ENCODE assay signal across 16 cellular contexts in genomic region chr17:45200701-45201100, GRCh38. TPM values are rescaled to one million over a fixed set of nuclear protein-coding genes. Genes with fewer than 3 reads are reported as not detected.
DNase-seq lines count a peak whose midpoint lies in the region; ATAC-seq and TF ChIP-seq lines count a peak whose summit lies in the region.
"Had no signal": no experiment of that assay in that cellular context is flagged by ENCODE, and none has a peak within 500 bp of the region (broad histone marks: within the 10 kb centered on the region; RNA-seq: fewer than 3 reads in every experiment).

No MANE protein-coding gene starts in this region.

- H3K9me3 Mint-ChIP-seq in activated T-cell treated with anti-CD3 and anti-CD28 coated beads, Interleukin-2, amount 50 U/mL, for 72 hours: no peaks in the 10 kb centered on the region
- H3K9me3 Mint-ChIP-seq in naive thymus-derived CD4-positive, alpha-beta T cell: no peaks in the 10 kb centered on the region
- H3K9me3 Mint-ChIP-seq: activated naive CD8-positive, alpha-beta T cell treated with anti-CD3 and anti-CD28 coated beads, Interleukin-2, amount 50 U/mL, for 24 hours; HFFc6 had no signal

- no peaks in the 10 kb centered on the region for H3K36me3 Mint-ChIP-seq in activated T-cell treated with anti-CD3 and anti-CD28 coated beads, Interleukin-2, amount 50 U/mL, for 72 hours (ENCODE audit: insufficient read depth in 2 of 2)
- H3K36me3 Mint-ChIP-seq in naive thymus-derived CD4-positive, alpha-beta T cell: no peaks in the 10 kb centered on the region

- no peaks in the 10 kb centered on the region for H3K36me3 ChIP-seq in BLaER1
- H3K36me3 ChIP-seq in naive thymus-derived CD4-positive, alpha-beta T cell (ENCODE audit: control insufficient read depth in 2 of 3, insufficient read depth in 3 of 3, low read length in 3 of 3): no peaks in the 10 kb centered on the region
- H3K36me3 ChIP-seq: uterus had no signal

- peaks cover 53% of the 10 kb centered on the region for H3K4me1 ChIP-seq in BLaER1
- H3K4me1 ChIP-seq in naive thymus-derived CD4-positive, alpha-beta T cell (ENCODE audit: control insufficient read depth in 2 of 2, insufficient read depth in 2 of 2, low read length in 2 of 2): peaks cover 0 to 5% of the 10 kb centered on the region in 2 donors

- H3K27me3 ChIP-seq in BLaER1: no peaks in the 10 kb centered on the region
- H3K27me3 ChIP-seq in naive thymus-derived CD4-positive, alpha-beta T cell (ENCODE audit: control insufficient read depth in 2 of 2, insufficient read depth in 2 of 2, low read length in 2 of 2): no peaks in the 10 kb centered on the region
- H3K27me3 ChIP-seq: uterus had no signal

- POLR2A ChIA-PET in naive thymus-derived CD4-positive, alpha-beta T cell (lab: Charles Lee): no interaction called here

- peak; percentile 8 for DNase-seq in NCI-H1436 (lab: John Stamatoyannopoulos, UW)
- DNase-seq in choroid plexus epithelial cell (ENCODE audit: low read depth): peak; percentile 39
- peak; percentile 47 for DNase-seq in left kidney (ENCODE audit: low read depth, low spot score)
- no peak for DNase-seq in activated T-cell treated with anti-CD3 and anti-CD28 coated beads, Interleukin-2, amount 50 U/mL, for 72 hours
- DNase-seq in naive thymus-derived CD4-positive, alpha-beta T cell: no peak
- DNase-seq in DMS114 treated with DMSO at 0.1 percent for 48 hours (lab: John Stamatoyannopoulos, UW; ENCODE audit: unreplicated experiment): no peak
- DNase-seq in NCI-H2107 treated with DMSO at 0.1 percent for 48 hours (lab: John Stamatoyannopoulos, UW; ENCODE audit: unreplicated experiment): no peak
- DNase-seq: activated naive CD8-positive, alpha-beta T cell treated with anti-CD3 and anti-CD28 coated beads, Interleukin-2, amount 50 U/mL, for 24 hours; HFFc6; KG1; left colon; PC-9; stimulated activated CD4-positive, alpha-beta T cell treated with anti-CD3 and anti-CD28 coated beads, Interleukin-12 subunit alpha, Interleukin-12 subunit beta, amount 100 ng/mL, for 4 hours; T1000; uterus had no signal

- intact Hi-C loops in naive thymus-derived CD4-positive, alpha-beta T cell (cut with micrococcal nuclease): no loop called here

- H3K4me3 Mint-ChIP-seq in activated T-cell treated with anti-CD3 and anti-CD28 coated beads, Interleukin-2, amount 50 U/mL, for 72 hours: no peak overlapping the region
- H3K4me3 Mint-ChIP-seq in naive thymus-derived CD4-positive, alpha-beta T cell: no peak overlapping the region
- H3K4me3 Mint-ChIP-seq: activated naive CD8-positive, alpha-beta T cell treated with anti-CD3 and anti-CD28 coated beads, Interleukin-2, amount 50 U/mL, for 24 hours; HFFc6 had no signal

- no peak overlapping the region for H3K4me3 ChIP-seq in BLaER1
- no peak overlapping the region for H3K4me3 ChIP-seq in choroid plexus epithelial cell (ENCODE audit: low read depth, low read length)
- H3K4me3 ChIP-seq in naive thymus-derived CD4-positive, alpha-beta T cell (ENCODE audit: low read length): no peak overlapping the region
- H3K4me3 ChIP-seq: PC-9, uterus had no signal

- peak overlapping the region; percentile 2; the same call in 1 of the 2 replicates for H3K9ac ChIP-seq in BLaER1

- H3K4me2 ChIP-seq in BLaER1: peak overlapping the region; percentile 77
- H3K4me2 ChIP-seq: PC-9 had no signal

- peak; percentile 15 for TF ChIP-seq CTCF in choroid plexus epithelial cell (conservative IDR thresholded peaks at IDR 0.05; ENCODE audit: low read depth, low read length)

- peak overlapping the region; percentile 45 for H3K27ac ChIP-seq in BLaER1
- no peak overlapping the region for H3K27ac ChIP-seq in naive thymus-derived CD4-positive, alpha-beta T cell (ENCODE audit: low read depth, low read length)
- H3K27ac ChIP-seq: PC-9, uterus had no signal

- no peak overlapping the region for H3K27ac Mint-ChIP-seq in activated T-cell treated with anti-CD3 and anti-CD28 coated beads, Interleukin-2, amount 50 U/mL, for 72 hours
- no peak overlapping the region for H3K27ac Mint-ChIP-seq in naive thymus-derived CD4-positive, alpha-beta T cell
- H3K27ac Mint-ChIP-seq: activated naive CD8-positive, alpha-beta T cell treated with anti-CD3 and anti-CD28 coated beads, Interleukin-2, amount 50 U/mL, for 24 hours; HFFc6 had no signal

- no peaks in the 10 kb centered on the region for H3K9me3 ChIP-seq in BLaER1
- no peaks in the 10 kb centered on the region for H3K9me3 ChIP-seq in naive thymus-derived CD4-positive, alpha-beta T cell (ENCODE audit: control insufficient read depth in 2 of 3, low read length in 3 of 3)
- H3K9me3 ChIP-seq: uterus had no signal

- H4K20me1 ChIP-seq in BLaER1: no peaks in the 10 kb centered on the region

- CTCF ChIA-PET in naive thymus-derived CD4-positive, alpha-beta T cell (lab: Charles Lee): interaction anchor here (0.6 to 1.5 kb wide), 3 partner anchors 51 to 66 kb away, joined by 3 to 6 read pairs (median 4); partner anchors contain the start of gene HEXIM1

- no peaks in the 10 kb centered on the region for H3K4me1 Mint-ChIP-seq in activated T-cell treated with anti-CD3 and anti-CD28 coated beads, Interleukin-2, amount 50 U/mL, for 72 hours (ENCODE audit: low read depth)
- H3K4me1 Mint-ChIP-seq in naive thymus-derived CD4-positive, alpha-beta T cell: peaks cover 0 to 9% (median 3%) of the 10 kb centered on the region in 7 donors

- no peak for ATAC-seq in activated T-cell treated with anti-CD3 and anti-CD28 coated beads, Interleukin-2, amount 50 U/mL, for 72 hours (replicated peaks in 1 of 2)
- ATAC-seq in naive thymus-derived CD4-positive, alpha-beta T cell: no peak
- ATAC-seq: activated naive CD8-positive, alpha-beta T cell treated with anti-CD3 and anti-CD28 coated beads, Interleukin-2, amount 50 U/mL, for 24 hours; left colon had no signal

- no peaks in the 10 kb centered on the region for H3K27me3 Mint-ChIP-seq in activated T-cell treated with anti-CD3 and anti-CD28 coated beads, Interleukin-2, amount 50 U/mL, for 72 hours (ENCODE audit: low read depth)
- H3K27me3 Mint-ChIP-seq in naive thymus-derived CD4-positive, alpha-beta T cell: no peaks in the 10 kb centered on the region
- H3K27me3 Mint-ChIP-seq: activated naive CD8-positive, alpha-beta T cell treated with anti-CD3 and anti-CD28 coated beads, Interleukin-2, amount 50 U/mL, for 24 hours had no signal

RNA-seq across cellular contexts. Expression of gene FMNL1, which starts 21.0 kb away (rescaled TPM):
- total RNA-seq in activated T-cell treated with anti-CD3 and anti-CD28 coated beads, Interleukin-2, amount 50 U/mL, for 72 hours: 100 to 1,000 TPM; 559 to 689 TPM
- total RNA-seq in naive thymus-derived CD4-positive, alpha-beta T cell: 100 to 1,000 TPM; 324 to 595 (median 396) TPM
- 10 to 100 TPM; 19.0 to 36.4 TPM for polyA plus RNA-seq in naive thymus-derived CD4-positive, alpha-beta T cell

RNA-seq across cellular contexts. Expression of gene HEXIM2, which starts 39.0 kb away (rescaled TPM):
- total RNA-seq in activated T-cell treated with anti-CD3 and anti-CD28 coated beads, Interleukin-2, amount 50 U/mL, for 72 hours: 10 to 100 TPM; 12.5 to 13.0 TPM
- total RNA-seq in naive thymus-derived CD4-positive, alpha-beta T cell: 1 to 10 TPM; 2.2 to 8.2 (median 3.4) TPM
- 1 to 10 TPM; 2.4 to 3.2 TPM for polyA plus RNA-seq in naive thymus-derived CD4-positive, alpha-beta T cell

RNA-seq across cellular contexts. Expression of gene HEXIM1, which starts 52.4 kb away (rescaled TPM):
- total RNA-seq in activated T-cell treated with anti-CD3 and anti-CD28 coated beads, Interleukin-2, amount 50 U/mL, for 72 hours: 10 to 100 TPM; 58.0 to 63.3 TPM
- 10 to 100 TPM; 28.5 to 41.3 (median 37.6) TPM for total RNA-seq in naive thymus-derived CD4-positive, alpha-beta T cell
- polyA plus RNA-seq in naive thymus-derived CD4-positive, alpha-beta T cell: 1 to 10 TPM; 5.1 to 6.1 TPM

Comparison
In these comparisons a context has a peak if more than half of its experiments do, and no peak if none do; other contexts are left out.
1. DNase-seq: peak in NCI-H1436 (single experiment), choroid plexus epithelial cell (single experiment) and left kidney (single experiment); none in activated T-cell treated with anti-CD3 and anti-CD28 coated beads, Interleukin-2, amount 50 U/mL, for 72 hours (0 of 2), naive thymus-derived CD4-positive, alpha-beta T cell (0 of 9), DMS114 treated with DMSO at 0.1 percent for 48 hours (single experiment) and NCI-H2107 treated with DMSO at 0.1 percent for 48 hours (single experiment).